Comparison of ENCODE assay signal across 9 cellular contexts in genomic region chr11:80815752-80816453, GRCh38.
DNase-seq lines count a peak whose midpoint lies in the region; ATAC-seq and TF ChIP-seq lines count a peak whose summit lies in the region.
"Had no signal": no experiment of that assay in that cellular context is flagged by ENCODE, and none has a peak within 500 bp of the region (broad histone marks: within the 10 kb centered on the region; RNA-seq: fewer than 3 reads in every experiment).

No MANE protein-coding gene starts in this region.

- TF ChIP-seq CTCF in epithelial cell of esophagus (IDR thresholded peaks at IDR 0.05; ENCODE audit: insufficient read depth, low read depth, low read length, missing control alignments), result no peak

- intact Hi-C loops in head of caudate nucleus (cut with DNase I), result no loop called here

- DNase-seq in epithelial cell of esophagus (ENCODE audit: low read depth) (peak; percentile 58), head of caudate nucleus (no peak), ecto neural progenitor cell (ENCODE audit: low spot score) (no peak), NCI-H748 (lab: John Stamatoyannopoulos, UW; ENCODE audit: unreplicated experiment) (no peak)
- DNase-seq in activated effector memory CD4-positive, alpha-beta T cell treated with anti-CD3 and anti-CD28 coated beads, Interleukin-2, amount 50 U/mL, for 16 hours, result no peak
- DNase-seq: NCI-H1930 had no signal

- ATAC-seq in GM18517 (IDR thresholded peaks at IDR 0.05; ENCODE audit: unreplicated experiment) (peak; percentile 92), GM21529 (IDR thresholded peaks at IDR 0.05; ENCODE audit: unreplicated experiment) (peak; percentile 90), HG03439 (IDR thresholded peaks at IDR 0.05; ENCODE audit: unreplicated experiment) (peak; percentile 92)

- H3K4me3 ChIP-seq in epithelial cell of esophagus (ENCODE audit: low read length), result no peak overlapping the region
